8 cellular contexts compared by ENCODE assay signal in genomic region chr9:84140535-84141101, GRCh38.
DNase-seq lines count a peak whose midpoint lies in the region; ATAC-seq, FAIRE-seq and TF ChIP-seq lines count a peak whose summit lies in the region.

No MANE protein-coding gene starts in this region.

- H3K36me3 ChIP-seq in iPS-18a (ENCODE audit: control insufficient read depth, low read depth, low read length), result no peaks in the 10 kb centered on the region
- H3K36me3 ChIP-seq in small intestine (ENCODE audit: control insufficient read depth in 2 of 2, insufficient read depth in 2 of 2, low read length in 2 of 2), result no peaks in the 10 kb centered on the region

- peak in 3 of 10 experiments; percentile 1 to 3 (median 1) for DNase-seq in CD4-positive, alpha-beta T cell
- DNase-seq in NCI-H1092 (lab: John Stamatoyannopoulos, UW) (peak; percentile 52), small intestine (peak; percentile 70)
- DNase-seq in activated naive CD8-positive, alpha-beta T cell treated with anti-CD3 and anti-CD28 coated beads, Interleukin-2, amount 50 U/mL, for 24 hours, result peak; percentile 6

- H3K9ac ChIP-seq in iPS-18a (ENCODE audit: low read length), result peak overlapping the region; percentile 60

- H3K36me3 Mint-ChIP-seq in CD4-positive, alpha-beta T cell (ENCODE audit: low read depth), result no peaks in the 10 kb centered on the region
- no peaks in the 10 kb centered on the region for H3K36me3 Mint-ChIP-seq in activated naive CD8-positive, alpha-beta T cell treated with anti-CD3 and anti-CD28 coated beads, Interleukin-2, amount 50 U/mL, for 24 hours (ENCODE audit: low read depth)

- intact Hi-C loops in CD4-positive, alpha-beta T cell (cut with DNase I, micrococcal nuclease), result no loop called here

- CTCF ChIA-PET in CD4-positive, alpha-beta T cell (lab: Charles Lee), result no interaction called here

- H3K4me3 ChIP-seq in iPS-18a (ENCODE audit: low read length) (peak overlapping the region; percentile 65), small intestine (ENCODE audit: low read depth in 1 of 2, low read length in 2 of 2) (peak overlapping the region; percentile 24 to 53)

- no peaks in the 10 kb centered on the region for H3K9me3 ChIP-seq in CD4-positive, alpha-beta T cell (ENCODE audit: control insufficient read depth, low read length)
- H3K9me3 ChIP-seq in iPS-18a (ENCODE audit: control insufficient read depth, low read depth, low read length) (no peaks in the 10 kb centered on the region), small intestine (ENCODE audit: control insufficient read depth, low read depth) (no peaks in the 10 kb centered on the region)

- no peak overlapping the region for H3K27ac ChIP-seq in CD4-positive, alpha-beta T cell (ENCODE audit: low read depth, low read length)
- no peak overlapping the region for H3K27ac ChIP-seq in iPS-18a (ENCODE audit: low read length)
- H3K27ac ChIP-seq in small intestine (ENCODE audit: low read depth in 1 of 2, low read length in 1 of 2), result peak overlapping the region in 1 of 2 donors; percentile 27

- H3K4me1 ChIP-seq in iPS-18a (ENCODE audit: control insufficient read depth, low read depth, low read length) (peaks cover 16% of the 10 kb centered on the region), small intestine (ENCODE audit: control insufficient read depth in 2 of 2, insufficient read depth in 1 of 2, low read depth in 1 of 2, low read length in 1 of 2) (peaks cover 6 to 9% of the 10 kb centered on the region in 2 donors)

- WGBS in small intestine, 3 donors, result 1 to 7% (median 3%) methylated on average over 35 to 41 of the region's 41 CpGs

- peaks cover 12% of the 10 kb centered on the region for H3K4me1 Mint-ChIP-seq in CD4-positive, alpha-beta T cell (ENCODE audit: low read depth)
- H3K4me1 Mint-ChIP-seq in activated naive CD8-positive, alpha-beta T cell treated with anti-CD3 and anti-CD28 coated beads, Interleukin-2, amount 50 U/mL, for 24 hours, result peaks cover 6% of the 10 kb centered on the region

- no peak overlapping the region for H3K27ac Mint-ChIP-seq in CD4-positive, alpha-beta T cell
- no peak overlapping the region for H3K27ac Mint-ChIP-seq in activated naive CD8-positive, alpha-beta T cell treated with anti-CD3 and anti-CD28 coated beads, Interleukin-2, amount 50 U/mL, for 24 hours

- TF ChIP-seq CTCF in CD4-positive, alpha-beta T cell (IDR thresholded peaks at IDR 0.05), result no peak

- peak; percentile 39 for ATAC-seq in CD4-positive, alpha-beta T cell (ENCODE audit: poor library complexity)
- ATAC-seq in activated naive CD8-positive, alpha-beta T cell treated with anti-CD3 and anti-CD28 coated beads, Interleukin-2, amount 50 U/mL, for 24 hours, result no peak
- no peak for ATAC-seq in GM18520 (IDR thresholded peaks at IDR 0.05; ENCODE audit: unreplicated experiment)
- no peak for ATAC-seq in GM19395 (IDR thresholded peaks at IDR 0.05; ENCODE audit: unreplicated experiment)
- no peak for ATAC-seq in HG03159 (IDR thresholded peaks at IDR 0.05; ENCODE audit: unreplicated experiment)

- FAIRE-seq in small intestine (lab: Jason Lieb, UNC), result no peak

- POLR2A ChIA-PET in CD4-positive, alpha-beta T cell (lab: Charles Lee), result interaction anchor here (1.1 kb wide), 1 partner anchor 160 kb away, joined by 5 read pairs; the partner anchor contains the start of genes HNRNPK and RMI1

- H3K4me3 Mint-ChIP-seq in CD4-positive, alpha-beta T cell, result peak overlapping the region; percentile 76
- H3K4me3 Mint-ChIP-seq in activated naive CD8-positive, alpha-beta T cell treated with anti-CD3 and anti-CD28 coated beads, Interleukin-2, amount 50 U/mL, for 24 hours, result peak overlapping the region; percentile 74

- peaks cover 44% of the 10 kb centered on the region for H3K27me3 ChIP-seq in CD4-positive, alpha-beta T cell (ENCODE audit: control insufficient read depth, insufficient read depth, low read length)
- H3K27me3 ChIP-seq in iPS-18a (ENCODE audit: control insufficient read depth, insufficient read depth, low read length) (peaks cover 42% of the 10 kb centered on the region), small intestine (ENCODE audit: control insufficient read depth in 2 of 2, insufficient read depth in 2 of 2, low read length in 2 of 2) (peaks cover 0 to 6% of the 10 kb centered on the region in 2 donors)

- no peaks in the 10 kb centered on the region for H3K9me3 Mint-ChIP-seq in CD4-positive, alpha-beta T cell
- no peaks in the 10 kb centered on the region for H3K9me3 Mint-ChIP-seq in activated naive CD8-positive, alpha-beta T cell treated with anti-CD3 and anti-CD28 coated beads, Interleukin-2, amount 50 U/mL, for 24 hours

- H3K27me3 Mint-ChIP-seq in CD4-positive, alpha-beta T cell, result peaks cover 69% of the 10 kb centered on the region
- peaks cover 44% of the 10 kb centered on the region for H3K27me3 Mint-ChIP-seq in activated naive CD8-positive, alpha-beta T cell treated with anti-CD3 and anti-CD28 coated beads, Interleukin-2, amount 50 U/mL, for 24 hours
